2 cellular contexts compared by ENCODE assay signal in the genomic region with DNA sequence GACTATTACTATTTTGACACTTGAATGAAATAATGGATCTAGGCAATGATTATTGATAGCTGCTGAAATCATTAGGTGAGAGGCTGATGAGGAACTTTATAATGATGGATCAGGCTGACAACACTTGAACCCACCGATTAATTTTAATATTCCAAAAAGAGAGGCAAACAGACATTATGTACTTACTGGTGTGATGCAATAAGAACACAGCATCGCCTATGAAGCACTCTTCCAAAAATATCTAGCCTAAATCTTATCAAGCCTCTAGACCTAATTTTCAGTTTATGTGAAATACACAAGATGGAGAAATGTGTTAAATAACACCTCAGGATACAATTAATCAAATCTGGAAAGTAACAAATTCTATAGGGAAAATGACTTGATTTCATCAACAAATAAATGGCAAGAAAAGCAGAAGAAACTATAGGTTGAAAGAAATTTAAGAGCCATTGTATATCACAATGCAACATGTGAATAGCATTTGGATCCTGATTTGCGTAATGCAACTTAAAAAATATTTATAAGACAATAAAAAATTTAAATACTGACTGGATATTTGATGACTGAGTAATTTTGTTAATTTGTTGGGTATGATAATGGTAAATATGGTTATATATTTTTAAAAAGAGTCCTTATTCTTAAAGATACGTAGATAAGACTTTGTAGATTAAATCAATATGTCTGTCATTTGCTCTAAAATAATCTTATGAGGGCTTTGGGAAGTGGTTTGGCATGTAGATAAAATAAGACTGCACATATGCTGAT.
A peak's percentile ranks its signal among the peaks of the same experiment; 100 is the strongest.
TF ChIP-seq lines count a peak whose summit lies in the region.

No MANE protein-coding gene starts in this region.

TF ChIP-seq in A549, 52 proteins besides CTCF, POLR2A, EP300 and RAD21:
- TF ChIP-seq MAFK (IDR thresholded peaks at IDR 0.05; ENCODE audit: partially characterized antibody): peak; percentile 23
- TF ChIP-seq EHMT2 (IDR thresholded peaks at IDR 0.05; ENCODE audit: low read depth): no peak

TF ChIP-seq in K562, 482 proteins besides CTCF, POLR2A, EP300 and RAD21:
- TF ChIP-seq, protein P1, sequence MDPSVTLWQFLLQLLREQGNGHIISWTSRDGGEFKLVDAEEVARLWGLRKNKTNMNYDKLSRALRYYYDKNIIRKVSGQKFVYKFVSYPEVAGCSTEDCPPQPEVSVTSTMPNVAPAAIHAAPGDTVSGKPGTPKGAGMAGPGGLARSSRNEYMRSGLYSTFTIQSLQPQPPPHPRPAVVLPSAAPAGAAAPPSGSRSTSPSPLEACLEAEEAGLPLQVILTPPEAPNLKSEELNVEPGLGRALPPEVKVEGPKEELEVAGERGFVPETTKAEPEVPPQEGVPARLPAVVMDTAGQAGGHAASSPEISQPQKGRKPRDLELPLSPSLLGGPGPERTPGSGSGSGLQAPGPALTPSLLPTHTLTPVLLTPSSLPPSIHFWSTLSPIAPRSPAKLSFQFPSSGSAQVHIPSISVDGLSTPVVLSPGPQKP (CRISPR knock-in tag; IDR thresholded peaks at IDR 0.05): no peak
- TF ChIP-seq, protein P2, sequence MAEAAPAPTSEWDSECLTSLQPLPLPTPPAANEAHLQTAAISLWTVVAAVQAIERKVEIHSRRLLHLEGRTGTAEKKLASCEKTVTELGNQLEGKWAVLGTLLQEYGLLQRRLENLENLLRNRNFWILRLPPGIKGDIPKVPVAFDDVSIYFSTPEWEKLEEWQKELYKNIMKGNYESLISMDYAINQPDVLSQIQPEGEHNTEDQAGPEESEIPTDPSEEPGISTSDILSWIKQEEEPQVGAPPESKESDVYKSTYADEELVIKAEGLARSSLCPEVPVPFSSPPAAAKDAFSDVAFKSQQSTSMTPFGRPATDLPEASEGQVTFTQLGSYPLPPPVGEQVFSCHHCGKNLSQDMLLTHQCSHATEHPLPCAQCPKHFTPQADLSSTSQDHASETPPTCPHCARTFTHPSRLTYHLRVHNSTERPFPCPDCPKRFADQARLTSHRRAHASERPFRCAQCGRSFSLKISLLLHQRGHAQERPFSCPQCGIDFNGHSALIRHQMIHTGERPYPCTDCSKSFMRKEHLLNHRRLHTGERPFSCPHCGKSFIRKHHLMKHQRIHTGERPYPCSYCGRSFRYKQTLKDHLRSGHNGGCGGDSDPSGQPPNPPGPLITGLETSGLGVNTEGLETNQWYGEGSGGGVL (CRISPR knock-in tag; IDR thresholded peaks at IDR 0.05): no peak
- TF ChIP-seq, protein P3, sequence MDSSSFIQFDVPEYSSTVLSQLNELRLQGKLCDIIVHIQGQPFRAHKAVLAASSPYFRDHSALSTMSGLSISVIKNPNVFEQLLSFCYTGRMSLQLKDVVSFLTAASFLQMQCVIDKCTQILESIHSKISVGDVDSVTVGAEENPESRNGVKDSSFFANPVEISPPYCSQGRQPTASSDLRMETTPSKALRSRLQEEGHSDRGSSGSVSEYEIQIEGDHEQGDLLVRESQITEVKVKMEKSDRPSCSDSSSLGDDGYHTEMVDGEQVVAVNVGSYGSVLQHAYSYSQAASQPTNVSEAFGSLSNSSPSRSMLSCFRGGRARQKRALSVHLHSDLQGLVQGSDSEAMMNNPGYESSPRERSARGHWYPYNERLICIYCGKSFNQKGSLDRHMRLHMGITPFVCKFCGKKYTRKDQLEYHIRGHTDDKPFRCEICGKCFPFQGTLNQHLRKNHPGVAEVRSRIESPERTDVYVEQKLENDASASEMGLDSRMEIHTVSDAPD (CRISPR knock-in tag; IDR thresholded peaks at IDR 0.05): no peak
- TF ChIP-seq NFE2 (IDR thresholded peaks at IDR 0.05; ENCODE audit: low read depth) (no peak), NR1H2 (CRISPR knock-in tag; IDR thresholded peaks at IDR 0.05) (no peak), YBX1 (IDR thresholded peaks at IDR 0.05) (no peak), CEBPB (tag; IDR thresholded peaks at IDR 0.05) (peak; percentile 72), CEBPG (CRISPR knock-in tag; IDR thresholded peaks at IDR 0.05) (no peak), CEBPG (tag; conservative IDR thresholded peaks at IDR 0.05 in 1 of 2, IDR thresholded peaks at IDR 0.05 in 1 of 2) (peak; percentile 40 to 63; a peak in 1 of 4 replicates), HCFC1 (IDR thresholded peaks at IDR 0.05; ENCODE audit: low read depth, low read length) (no peak), HDAC8 (tag; IDR thresholded peaks at IDR 0.05) (no peak), SLC30A9 (CRISPR knock-in tag; IDR thresholded peaks at IDR 0.05) (no peak), ERF (CRISPR knock-in tag; IDR thresholded peaks at IDR 0.05) (no peak), C11orf30 (IDR thresholded peaks at IDR 0.05; ENCODE audit: low read depth) (peak; percentile 74), PCBP2 (IDR thresholded peaks at IDR 0.05; ENCODE audit: low read depth, low read length, poor library complexity, severe bottlenecking) (no peak), MED1 (CRISPR knock-in tag; IDR thresholded peaks at IDR 0.05; ENCODE audit: borderline replicate concordance) (no peak), GTF2E2 (tag; IDR thresholded peaks at IDR 0.05) (no peak), FOXJ3 (CRISPR knock-in tag; IDR thresholded peaks at IDR 0.05) (no peak), MAFG (tag; conservative IDR thresholded peaks at IDR 0.05) (peak; percentile 53; the same call in 1 of the 2 replicates), EP400 (IDR thresholded peaks at IDR 0.05) (no peak), ZNF507 (tag; conservative IDR thresholded peaks at IDR 0.05) (no peak), ZNF444 (CRISPR knock-in tag; IDR thresholded peaks at IDR 0.05) (no peak), RBFOX2 (IDR thresholded peaks at IDR 0.05; ENCODE audit: low read depth, low read length) (no peak), TAF1 (IDR thresholded peaks at IDR 0.05; ENCODE audit: control insufficient read depth, extremely low read depth, insufficient read depth, low read length, severe bottlenecking) (no peak), IFI16 (CRISPR knock-in tag; IDR thresholded peaks at IDR 0.05) (no peak), ZNF316 (IDR thresholded peaks at IDR 0.05) (peak; percentile 91), RNF2 (IDR thresholded peaks at IDR 0.05) (no peak), ZEB2 (IDR thresholded peaks at IDR 0.05) (no peak), ZNF644 (tag; IDR thresholded peaks at IDR 0.05; ENCODE audit: low read depth) (no peak), NR2C1 (IDR thresholded peaks at IDR 0.05) (no peak), NR2C1 (tag; IDR thresholded peaks at IDR 0.05) (no peak), SMARCA5 (IDR thresholded peaks at IDR 0.05) (no peak)
- TF ChIP-seq, protein P4, sequence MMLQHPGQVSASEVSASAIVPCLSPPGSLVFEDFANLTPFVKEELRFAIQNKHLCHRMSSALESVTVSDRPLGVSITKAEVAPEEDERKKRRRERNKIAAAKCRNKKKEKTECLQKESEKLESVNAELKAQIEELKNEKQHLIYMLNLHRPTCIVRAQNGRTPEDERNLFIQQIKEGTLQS (IDR thresholded peaks at IDR 0.05): peak; percentile 32
- TF ChIP-seq, protein P4 (CRISPR knock-in tag; conservative IDR thresholded peaks at IDR 0.05): no peak
- TF ChIP-seq, protein P5, sequence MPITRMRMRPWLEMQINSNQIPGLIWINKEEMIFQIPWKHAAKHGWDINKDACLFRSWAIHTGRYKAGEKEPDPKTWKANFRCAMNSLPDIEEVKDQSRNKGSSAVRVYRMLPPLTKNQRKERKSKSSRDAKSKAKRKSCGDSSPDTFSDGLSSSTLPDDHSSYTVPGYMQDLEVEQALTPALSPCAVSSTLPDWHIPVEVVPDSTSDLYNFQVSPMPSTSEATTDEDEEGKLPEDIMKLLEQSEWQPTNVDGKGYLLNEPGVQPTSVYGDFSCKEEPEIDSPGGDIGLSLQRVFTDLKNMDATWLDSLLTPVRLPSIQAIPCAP (CRISPR knock-in tag; IDR thresholded peaks at IDR 0.05; ENCODE audit: borderline replicate concordance): no peak
- TF ChIP-seq, protein P6, sequence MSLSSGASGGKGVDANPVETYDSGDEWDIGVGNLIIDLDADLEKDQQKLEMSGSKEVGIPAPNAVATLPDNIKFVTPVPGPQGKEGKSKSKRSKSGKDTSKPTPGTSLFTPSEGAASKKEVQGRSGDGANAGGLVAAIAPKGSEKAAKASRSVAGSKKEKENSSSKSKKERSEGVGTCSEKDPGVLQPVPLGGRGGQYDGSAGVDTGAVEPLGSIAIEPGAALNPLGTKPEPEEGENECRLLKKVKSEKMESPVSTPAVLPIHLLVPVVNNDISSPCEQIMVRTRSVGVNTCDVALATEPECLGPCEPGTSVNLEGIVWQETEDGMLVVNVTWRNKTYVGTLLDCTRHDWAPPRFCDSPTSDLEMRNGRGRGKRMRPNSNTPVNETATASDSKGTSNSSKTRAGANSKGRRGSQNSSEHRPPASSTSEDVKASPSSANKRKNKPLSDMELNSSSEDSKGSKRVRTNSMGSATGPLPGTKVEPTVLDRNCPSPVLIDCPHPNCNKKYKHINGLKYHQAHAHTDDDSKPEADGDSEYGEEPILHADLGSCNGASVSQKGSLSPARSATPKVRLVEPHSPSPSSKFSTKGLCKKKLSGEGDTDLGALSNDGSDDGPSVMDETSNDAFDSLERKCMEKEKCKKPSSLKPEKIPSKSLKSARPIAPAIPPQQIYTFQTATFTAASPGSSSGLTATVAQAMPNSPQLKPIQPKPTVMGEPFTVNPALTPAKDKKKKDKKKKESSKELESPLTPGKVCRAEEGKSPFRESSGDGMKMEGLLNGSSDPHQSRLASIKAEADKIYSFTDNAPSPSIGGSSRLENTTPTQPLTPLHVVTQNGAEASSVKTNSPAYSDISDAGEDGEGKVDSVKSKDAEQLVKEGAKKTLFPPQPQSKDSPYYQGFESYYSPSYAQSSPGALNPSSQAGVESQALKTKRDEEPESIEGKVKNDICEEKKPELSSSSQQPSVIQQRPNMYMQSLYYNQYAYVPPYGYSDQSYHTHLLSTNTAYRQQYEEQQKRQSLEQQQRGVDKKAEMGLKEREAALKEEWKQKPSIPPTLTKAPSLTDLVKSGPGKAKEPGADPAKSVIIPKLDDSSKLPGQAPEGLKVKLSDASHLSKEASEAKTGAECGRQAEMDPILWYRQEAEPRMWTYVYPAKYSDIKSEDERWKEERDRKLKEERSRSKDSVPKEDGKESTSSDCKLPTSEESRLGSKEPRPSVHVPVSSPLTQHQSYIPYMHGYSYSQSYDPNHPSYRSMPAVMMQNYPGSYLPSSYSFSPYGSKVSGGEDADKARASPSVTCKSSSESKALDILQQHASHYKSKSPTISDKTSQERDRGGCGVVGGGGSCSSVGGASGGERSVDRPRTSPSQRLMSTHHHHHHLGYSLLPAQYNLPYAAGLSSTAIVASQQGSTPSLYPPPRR (CRISPR knock-in tag; IDR thresholded peaks at IDR 0.05; ENCODE audit: borderline replicate concordance): no peak
- TF ChIP-seq, protein P7, sequence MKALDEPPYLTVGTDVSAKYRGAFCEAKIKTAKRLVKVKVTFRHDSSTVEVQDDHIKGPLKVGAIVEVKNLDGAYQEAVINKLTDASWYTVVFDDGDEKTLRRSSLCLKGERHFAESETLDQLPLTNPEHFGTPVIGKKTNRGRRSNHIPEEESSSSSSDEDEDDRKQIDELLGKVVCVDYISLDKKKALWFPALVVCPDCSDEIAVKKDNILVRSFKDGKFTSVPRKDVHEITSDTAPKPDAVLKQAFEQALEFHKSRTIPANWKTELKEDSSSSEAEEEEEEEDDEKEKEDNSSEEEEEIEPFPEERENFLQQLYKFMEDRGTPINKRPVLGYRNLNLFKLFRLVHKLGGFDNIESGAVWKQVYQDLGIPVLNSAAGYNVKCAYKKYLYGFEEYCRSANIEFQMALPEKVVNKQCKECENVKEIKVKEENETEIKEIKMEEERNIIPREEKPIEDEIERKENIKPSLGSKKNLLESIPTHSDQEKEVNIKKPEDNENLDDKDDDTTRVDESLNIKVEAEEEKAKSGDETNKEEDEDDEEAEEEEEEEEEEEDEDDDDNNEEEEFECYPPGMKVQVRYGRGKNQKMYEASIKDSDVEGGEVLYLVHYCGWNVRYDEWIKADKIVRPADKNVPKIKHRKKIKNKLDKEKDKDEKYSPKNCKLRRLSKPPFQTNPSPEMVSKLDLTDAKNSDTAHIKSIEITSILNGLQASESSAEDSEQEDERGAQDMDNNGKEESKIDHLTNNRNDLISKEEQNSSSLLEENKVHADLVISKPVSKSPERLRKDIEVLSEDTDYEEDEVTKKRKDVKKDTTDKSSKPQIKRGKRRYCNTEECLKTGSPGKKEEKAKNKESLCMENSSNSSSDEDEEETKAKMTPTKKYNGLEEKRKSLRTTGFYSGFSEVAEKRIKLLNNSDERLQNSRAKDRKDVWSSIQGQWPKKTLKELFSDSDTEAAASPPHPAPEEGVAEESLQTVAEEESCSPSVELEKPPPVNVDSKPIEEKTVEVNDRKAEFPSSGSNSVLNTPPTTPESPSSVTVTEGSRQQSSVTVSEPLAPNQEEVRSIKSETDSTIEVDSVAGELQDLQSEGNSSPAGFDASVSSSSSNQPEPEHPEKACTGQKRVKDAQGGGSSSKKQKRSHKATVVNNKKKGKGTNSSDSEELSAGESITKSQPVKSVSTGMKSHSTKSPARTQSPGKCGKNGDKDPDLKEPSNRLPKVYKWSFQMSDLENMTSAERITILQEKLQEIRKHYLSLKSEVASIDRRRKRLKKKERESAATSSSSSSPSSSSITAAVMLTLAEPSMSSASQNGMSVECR (CRISPR knock-in tag; IDR thresholded peaks at IDR 0.05): no peak
- TF ChIP-seq, protein P8, sequence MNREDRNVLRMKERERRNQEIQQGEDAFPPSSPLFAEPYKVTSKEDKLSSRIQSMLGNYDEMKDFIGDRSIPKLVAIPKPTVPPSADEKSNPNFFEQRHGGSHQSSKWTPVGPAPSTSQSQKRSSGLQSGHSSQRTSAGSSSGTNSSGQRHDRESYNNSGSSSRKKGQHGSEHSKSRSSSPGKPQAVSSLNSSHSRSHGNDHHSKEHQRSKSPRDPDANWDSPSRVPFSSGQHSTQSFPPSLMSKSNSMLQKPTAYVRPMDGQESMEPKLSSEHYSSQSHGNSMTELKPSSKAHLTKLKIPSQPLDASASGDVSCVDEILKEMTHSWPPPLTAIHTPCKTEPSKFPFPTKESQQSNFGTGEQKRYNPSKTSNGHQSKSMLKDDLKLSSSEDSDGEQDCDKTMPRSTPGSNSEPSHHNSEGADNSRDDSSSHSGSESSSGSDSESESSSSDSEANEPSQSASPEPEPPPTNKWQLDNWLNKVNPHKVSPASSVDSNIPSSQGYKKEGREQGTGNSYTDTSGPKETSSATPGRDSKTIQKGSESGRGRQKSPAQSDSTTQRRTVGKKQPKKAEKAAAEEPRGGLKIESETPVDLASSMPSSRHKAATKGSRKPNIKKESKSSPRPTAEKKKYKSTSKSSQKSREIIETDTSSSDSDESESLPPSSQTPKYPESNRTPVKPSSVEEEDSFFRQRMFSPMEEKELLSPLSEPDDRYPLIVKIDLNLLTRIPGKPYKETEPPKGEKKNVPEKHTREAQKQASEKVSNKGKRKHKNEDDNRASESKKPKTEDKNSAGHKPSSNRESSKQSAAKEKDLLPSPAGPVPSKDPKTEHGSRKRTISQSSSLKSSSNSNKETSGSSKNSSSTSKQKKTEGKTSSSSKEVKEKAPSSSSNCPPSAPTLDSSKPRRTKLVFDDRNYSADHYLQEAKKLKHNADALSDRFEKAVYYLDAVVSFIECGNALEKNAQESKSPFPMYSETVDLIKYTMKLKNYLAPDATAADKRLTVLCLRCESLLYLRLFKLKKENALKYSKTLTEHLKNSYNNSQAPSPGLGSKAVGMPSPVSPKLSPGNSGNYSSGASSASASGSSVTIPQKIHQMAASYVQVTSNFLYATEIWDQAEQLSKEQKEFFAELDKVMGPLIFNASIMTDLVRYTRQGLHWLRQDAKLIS (CRISPR knock-in tag; IDR thresholded peaks at IDR 0.05): no peak
